2 cellular contexts compared by ENCODE assay signal in the genomic region with DNA sequence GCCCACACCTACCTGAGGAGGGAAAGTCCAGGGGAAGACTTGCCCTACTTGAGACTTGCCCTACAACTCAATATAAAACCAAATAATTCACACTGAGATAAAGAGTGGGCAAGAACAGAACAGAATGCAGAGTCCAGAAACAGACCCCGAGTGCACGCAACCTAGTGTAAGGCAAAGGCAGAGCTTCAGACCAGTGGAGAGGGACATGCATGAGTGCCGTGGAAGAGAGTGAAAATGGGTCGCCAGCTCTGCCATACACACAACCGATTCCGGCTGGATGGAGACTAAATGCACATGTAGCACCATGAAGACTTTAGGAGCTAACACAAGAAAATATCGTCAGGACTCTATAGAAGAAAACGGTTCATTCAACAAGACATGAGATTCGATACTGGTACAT.
TF ChIP-seq lines count a peak whose summit lies in the region.

No MANE protein-coding gene starts in this region.

TF ChIP-seq in HepG2, 621 proteins besides CTCF, POLR2A, EP300 and RAD21:
- TF ChIP-seq ASH2L (IDR thresholded peaks at IDR 0.05; ENCODE audit: insufficient read length, low read depth, low read length) (no peak), ZNF563 (CRISPR knock-in tag; IDR thresholded peaks at IDR 0.05) (no peak), THAP11 (CRISPR knock-in tag; IDR thresholded peaks at IDR 0.05) (no peak), ZFX (CRISPR knock-in tag; IDR thresholded peaks at IDR 0.05; ENCODE audit: low read depth) (no peak)
- TF ChIP-seq, protein P1, sequence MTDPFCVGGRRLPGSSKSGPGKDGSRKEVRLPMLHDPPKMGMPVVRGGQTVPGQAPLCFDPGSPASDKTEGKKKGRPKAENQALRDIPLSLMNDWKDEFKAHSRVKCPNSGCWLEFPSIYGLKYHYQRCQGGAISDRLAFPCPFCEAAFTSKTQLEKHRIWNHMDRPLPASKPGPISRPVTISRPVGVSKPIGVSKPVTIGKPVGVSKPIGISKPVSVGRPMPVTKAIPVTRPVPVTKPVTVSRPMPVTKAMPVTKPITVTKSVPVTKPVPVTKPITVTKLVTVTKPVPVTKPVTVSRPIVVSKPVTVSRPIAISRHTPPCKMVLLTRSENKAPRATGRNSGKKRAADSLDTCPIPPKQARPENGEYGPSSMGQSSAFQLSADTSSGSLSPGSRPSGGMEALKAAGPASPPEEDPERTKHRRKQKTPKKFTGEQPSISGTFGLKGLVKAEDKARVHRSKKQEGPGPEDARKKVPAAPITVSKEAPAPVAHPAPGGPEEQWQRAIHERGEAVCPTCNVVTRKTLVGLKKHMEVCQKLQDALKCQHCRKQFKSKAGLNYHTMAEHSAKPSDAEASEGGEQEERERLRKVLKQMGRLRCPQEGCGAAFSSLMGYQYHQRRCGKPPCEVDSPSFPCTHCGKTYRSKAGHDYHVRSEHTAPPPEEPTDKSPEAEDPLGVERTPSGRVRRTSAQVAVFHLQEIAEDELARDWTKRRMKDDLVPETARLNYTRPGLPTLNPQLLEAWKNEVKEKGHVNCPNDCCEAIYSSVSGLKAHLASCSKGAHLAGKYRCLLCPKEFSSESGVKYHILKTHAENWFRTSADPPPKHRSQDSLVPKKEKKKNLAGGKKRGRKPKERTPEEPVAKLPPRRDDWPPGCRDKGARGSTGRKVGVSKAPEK (CRISPR knock-in tag; IDR thresholded peaks at IDR 0.05; ENCODE audit: borderline replicate concordance) = no peak
- TF ChIP-seq, protein P2, sequence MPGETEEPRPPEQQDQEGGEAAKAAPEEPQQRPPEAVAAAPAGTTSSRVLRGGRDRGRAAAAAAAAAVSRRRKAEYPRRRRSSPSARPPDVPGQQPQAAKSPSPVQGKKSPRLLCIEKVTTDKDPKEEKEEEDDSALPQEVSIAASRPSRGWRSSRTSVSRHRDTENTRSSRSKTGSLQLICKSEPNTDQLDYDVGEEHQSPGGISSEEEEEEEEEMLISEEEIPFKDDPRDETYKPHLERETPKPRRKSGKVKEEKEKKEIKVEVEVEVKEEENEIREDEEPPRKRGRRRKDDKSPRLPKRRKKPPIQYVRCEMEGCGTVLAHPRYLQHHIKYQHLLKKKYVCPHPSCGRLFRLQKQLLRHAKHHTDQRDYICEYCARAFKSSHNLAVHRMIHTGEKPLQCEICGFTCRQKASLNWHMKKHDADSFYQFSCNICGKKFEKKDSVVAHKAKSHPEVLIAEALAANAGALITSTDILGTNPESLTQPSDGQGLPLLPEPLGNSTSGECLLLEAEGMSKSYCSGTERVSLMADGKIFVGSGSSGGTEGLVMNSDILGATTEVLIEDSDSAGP (CRISPR knock-in tag; IDR thresholded peaks at IDR 0.05; ENCODE audit: borderline replicate concordance) = no peak
TF ChIP-seq in HepG2: peak in this region for 0.

TF ChIP-seq in H1, 55 proteins besides CTCF, POLR2A, EP300 and RAD21:
- no peak for TF ChIP-seq SIN3A (conservative IDR thresholded peaks at IDR 0.05 in 1 of 2, IDR thresholded peaks at IDR 0.05 in 1 of 2; ENCODE audit: low read depth in 1 of 2, low read length in 2 of 2)
- no peak for TF ChIP-seq SUZ12 (IDR thresholded peaks at IDR 0.05; ENCODE audit: low read length)
- TF ChIP-seq NANOG (IDR thresholded peaks at IDR 0.05; ENCODE audit: insufficient read depth, low read depth, low read length, poor library complexity, severe bottlenecking) = no peak
- no peak for TF ChIP-seq GABPA (IDR thresholded peaks at IDR 0.05; ENCODE audit: borderline replicate concordance, insufficient read depth, low read length)
- TF ChIP-seq CHD1 (IDR thresholded peaks at IDR 0.05; ENCODE audit: low read depth, low read length) = no peak
- TF ChIP-seq KDM5A (IDR thresholded peaks at IDR 0.05; ENCODE audit: low read length) = no peak
- no peak for TF ChIP-seq TAF7 (optimal IDR thresholded peaks at IDR 0.05; ENCODE audit: borderline replicate concordance, low read depth, low read length)
- TF ChIP-seq SIX5 (IDR thresholded peaks at IDR 0.05; ENCODE audit: low read depth, low read length) = no peak
- TF ChIP-seq, protein P3, sequence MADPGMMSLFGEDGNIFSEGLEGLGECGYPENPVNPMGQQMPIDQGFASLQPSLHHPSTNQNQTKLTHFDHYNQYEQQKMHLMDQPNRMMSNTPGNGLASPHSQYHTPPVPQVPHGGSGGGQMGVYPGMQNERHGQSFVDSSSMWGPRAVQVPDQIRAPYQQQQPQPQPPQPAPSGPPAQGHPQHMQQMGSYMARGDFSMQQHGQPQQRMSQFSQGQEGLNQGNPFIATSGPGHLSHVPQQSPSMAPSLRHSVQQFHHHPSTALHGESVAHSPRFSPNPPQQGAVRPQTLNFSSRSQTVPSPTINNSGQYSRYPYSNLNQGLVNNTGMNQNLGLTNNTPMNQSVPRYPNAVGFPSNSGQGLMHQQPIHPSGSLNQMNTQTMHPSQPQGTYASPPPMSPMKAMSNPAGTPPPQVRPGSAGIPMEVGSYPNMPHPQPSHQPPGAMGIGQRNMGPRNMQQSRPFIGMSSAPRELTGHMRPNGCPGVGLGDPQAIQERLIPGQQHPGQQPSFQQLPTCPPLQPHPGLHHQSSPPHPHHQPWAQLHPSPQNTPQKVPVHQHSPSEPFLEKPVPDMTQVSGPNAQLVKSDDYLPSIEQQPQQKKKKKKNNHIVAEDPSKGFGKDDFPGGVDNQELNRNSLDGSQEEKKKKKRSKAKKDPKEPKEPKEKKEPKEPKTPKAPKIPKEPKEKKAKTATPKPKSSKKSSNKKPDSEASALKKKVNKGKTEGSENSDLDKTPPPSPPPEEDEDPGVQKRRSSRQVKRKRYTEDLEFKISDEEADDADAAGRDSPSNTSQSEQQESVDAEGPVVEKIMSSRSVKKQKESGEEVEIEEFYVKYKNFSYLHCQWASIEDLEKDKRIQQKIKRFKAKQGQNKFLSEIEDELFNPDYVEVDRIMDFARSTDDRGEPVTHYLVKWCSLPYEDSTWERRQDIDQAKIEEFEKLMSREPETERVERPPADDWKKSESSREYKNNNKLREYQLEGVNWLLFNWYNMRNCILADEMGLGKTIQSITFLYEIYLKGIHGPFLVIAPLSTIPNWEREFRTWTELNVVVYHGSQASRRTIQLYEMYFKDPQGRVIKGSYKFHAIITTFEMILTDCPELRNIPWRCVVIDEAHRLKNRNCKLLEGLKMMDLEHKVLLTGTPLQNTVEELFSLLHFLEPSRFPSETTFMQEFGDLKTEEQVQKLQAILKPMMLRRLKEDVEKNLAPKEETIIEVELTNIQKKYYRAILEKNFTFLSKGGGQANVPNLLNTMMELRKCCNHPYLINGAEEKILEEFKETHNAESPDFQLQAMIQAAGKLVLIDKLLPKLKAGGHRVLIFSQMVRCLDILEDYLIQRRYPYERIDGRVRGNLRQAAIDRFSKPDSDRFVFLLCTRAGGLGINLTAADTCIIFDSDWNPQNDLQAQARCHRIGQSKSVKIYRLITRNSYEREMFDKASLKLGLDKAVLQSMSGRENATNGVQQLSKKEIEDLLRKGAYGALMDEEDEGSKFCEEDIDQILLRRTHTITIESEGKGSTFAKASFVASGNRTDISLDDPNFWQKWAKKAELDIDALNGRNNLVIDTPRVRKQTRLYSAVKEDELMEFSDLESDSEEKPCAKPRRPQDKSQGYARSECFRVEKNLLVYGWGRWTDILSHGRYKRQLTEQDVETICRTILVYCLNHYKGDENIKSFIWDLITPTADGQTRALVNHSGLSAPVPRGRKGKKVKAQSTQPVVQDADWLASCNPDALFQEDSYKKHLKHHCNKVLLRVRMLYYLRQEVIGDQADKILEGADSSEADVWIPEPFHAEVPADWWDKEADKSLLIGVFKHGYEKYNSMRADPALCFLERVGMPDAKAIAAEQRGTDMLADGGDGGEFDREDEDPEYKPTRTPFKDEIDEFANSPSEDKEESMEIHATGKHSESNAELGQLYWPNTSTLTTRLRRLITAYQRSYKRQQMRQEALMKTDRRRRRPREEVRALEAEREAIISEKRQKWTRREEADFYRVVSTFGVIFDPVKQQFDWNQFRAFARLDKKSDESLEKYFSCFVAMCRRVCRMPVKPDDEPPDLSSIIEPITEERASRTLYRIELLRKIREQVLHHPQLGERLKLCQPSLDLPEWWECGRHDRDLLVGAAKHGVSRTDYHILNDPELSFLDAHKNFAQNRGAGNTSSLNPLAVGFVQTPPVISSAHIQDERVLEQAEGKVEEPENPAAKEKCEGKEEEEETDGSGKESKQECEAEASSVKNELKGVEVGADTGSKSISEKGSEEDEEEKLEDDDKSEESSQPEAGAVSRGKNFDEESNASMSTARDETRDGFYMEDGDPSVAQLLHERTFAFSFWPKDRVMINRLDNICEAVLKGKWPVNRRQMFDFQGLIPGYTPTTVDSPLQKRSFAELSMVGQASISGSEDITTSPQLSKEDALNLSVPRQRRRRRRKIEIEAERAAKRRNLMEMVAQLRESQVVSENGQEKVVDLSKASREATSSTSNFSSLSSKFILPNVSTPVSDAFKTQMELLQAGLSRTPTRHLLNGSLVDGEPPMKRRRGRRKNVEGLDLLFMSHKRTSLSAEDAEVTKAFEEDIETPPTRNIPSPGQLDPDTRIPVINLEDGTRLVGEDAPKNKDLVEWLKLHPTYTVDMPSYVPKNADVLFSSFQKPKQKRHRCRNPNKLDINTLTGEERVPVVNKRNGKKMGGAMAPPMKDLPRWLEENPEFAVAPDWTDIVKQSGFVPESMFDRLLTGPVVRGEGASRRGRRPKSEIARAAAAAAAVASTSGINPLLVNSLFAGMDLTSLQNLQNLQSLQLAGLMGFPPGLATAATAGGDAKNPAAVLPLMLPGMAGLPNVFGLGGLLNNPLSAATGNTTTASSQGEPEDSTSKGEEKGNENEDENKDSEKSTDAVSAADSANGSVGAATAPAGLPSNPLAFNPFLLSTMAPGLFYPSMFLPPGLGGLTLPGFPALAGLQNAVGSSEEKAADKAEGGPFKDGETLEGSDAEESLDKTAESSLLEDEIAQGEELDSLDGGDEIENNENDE (IDR thresholded peaks at IDR 0.05; ENCODE audit: insufficient replicate concordance, low read length) = no peak
- no peak for TF ChIP-seq HDAC6 (IDR thresholded peaks at IDR 0.05; ENCODE audit: low read depth, low read length)
- TF ChIP-seq TEAD4 (IDR thresholded peaks at IDR 0.05; ENCODE audit: low read depth, low read length) = no peak
- TF ChIP-seq BACH1 (IDR thresholded peaks at IDR 0.05; ENCODE audit: low read length) = no peak
- no peak for TF ChIP-seq CBX8 (IDR thresholded peaks at IDR 0.05; ENCODE audit: borderline replicate concordance, low read depth, low read length)
- TF ChIP-seq RNF2 (IDR thresholded peaks at IDR 0.05; ENCODE audit: borderline replicate concordance, low read depth, low read length, missing control alignments, poor library complexity, severe bottlenecking) = no peak
- TF ChIP-seq, protein P4, sequence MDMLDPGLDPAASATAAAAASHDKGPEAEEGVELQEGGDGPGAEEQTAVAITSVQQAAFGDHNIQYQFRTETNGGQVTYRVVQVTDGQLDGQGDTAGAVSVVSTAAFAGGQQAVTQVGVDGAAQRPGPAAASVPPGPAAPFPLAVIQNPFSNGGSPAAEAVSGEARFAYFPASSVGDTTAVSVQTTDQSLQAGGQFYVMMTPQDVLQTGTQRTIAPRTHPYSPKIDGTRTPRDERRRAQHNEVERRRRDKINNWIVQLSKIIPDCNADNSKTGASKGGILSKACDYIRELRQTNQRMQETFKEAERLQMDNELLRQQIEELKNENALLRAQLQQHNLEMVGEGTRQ (IDR thresholded peaks at IDR 0.05; ENCODE audit: low read length) = no peak
- TF ChIP-seq BCL11A (IDR thresholded peaks at IDR 0.05; ENCODE audit: low read depth in 2 of 2, low read length in 2 of 2) = no peak
TF ChIP-seq in H1: peak in this region for 0.
